Comparison of ENCODE assay signal across 9 cellular contexts in the genomic region with DNA sequence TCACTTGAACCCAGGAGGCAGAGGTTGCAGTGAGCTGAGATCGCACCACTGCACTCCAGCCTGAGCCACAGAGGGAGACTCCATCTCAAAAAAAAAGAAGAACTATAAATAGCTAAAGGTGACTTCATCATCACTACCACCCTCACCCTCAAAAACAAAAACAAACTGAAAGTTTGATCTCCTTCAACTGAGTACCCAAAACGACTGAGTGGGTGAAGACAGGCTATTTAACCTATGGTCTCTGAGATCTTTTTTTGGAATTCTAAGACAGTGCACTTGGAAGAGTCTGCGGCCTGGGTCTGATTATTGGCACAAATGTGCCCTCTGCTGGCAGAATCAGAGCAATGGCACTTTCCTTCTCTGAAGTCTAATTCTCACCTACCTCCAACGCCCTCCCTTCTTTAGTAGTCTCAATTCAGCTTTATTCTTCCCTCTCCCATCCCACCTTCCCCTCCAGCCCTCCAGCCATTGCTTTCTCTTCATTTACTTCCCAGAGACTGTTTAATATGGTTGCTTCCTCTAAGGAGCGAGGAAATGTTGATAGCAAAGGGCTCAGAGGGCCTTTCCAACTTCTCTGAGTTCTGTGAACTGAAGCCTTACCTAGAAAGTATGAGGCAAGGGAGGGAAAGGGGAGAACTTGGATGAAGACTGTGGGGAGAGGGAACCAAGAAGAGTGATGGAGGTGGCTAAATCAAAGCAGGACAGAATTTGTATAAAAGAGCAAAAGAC. TPM values are rescaled to one million over a fixed set of nuclear protein-coding genes. Genes with fewer than 3 reads are reported as not detected.
A peak's percentile ranks its signal among the peaks of the same experiment; 100 is the strongest.
DNase-seq lines count a peak whose midpoint lies in the region; ATAC-seq and TF ChIP-seq lines count a peak whose summit lies in the region.
"Had no signal": no experiment of that assay in that cellular context is flagged by ENCODE, and none has a peak within 500 bp of the region (broad histone marks: within the 10 kb centered on the region; RNA-seq: fewer than 3 reads in every experiment).

No MANE protein-coding gene starts in this region.

- 24 to 35% methylated on average over 2 to 5 of the region's 5 CpGs for WGBS in transverse colon (ENCODE audit: low coverage in 1 of 2), 2 donors

- no peaks in the 10 kb centered on the region for H3K27me3 ChIP-seq in transverse colon

- no peaks in the 10 kb centered on the region for H3K9me3 ChIP-seq in transverse colon

- no peaks in the 10 kb centered on the region for H3K36me3 Mint-ChIP-seq in naive B cell
- H3K36me3 Mint-ChIP-seq: activated naive CD4-positive, alpha-beta T cell treated with anti-CD3 and anti-CD28 coated beads, Interleukin-2, amount 50 U/mL, for 24 hours had no signal

- peak; percentile 44 for ATAC-seq in HG03342 (IDR thresholded peaks at IDR 0.05; ENCODE audit: unreplicated experiment)
- peak; percentile 81 for ATAC-seq in naive B cell (ENCODE audit: low read depth in 2 of 2)
- no peak for ATAC-seq in HG03039 (IDR thresholded peaks at IDR 0.05; ENCODE audit: unreplicated experiment)

- peaks cover 7 to 28% (median 23%) of the 10 kb centered on the region in 3 donors for H3K4me1 Mint-ChIP-seq in naive B cell

- no peaks in the 10 kb centered on the region for H3K36me3 ChIP-seq in transverse colon

- TF ChIP-seq EP300 in transverse colon (IDR thresholded peaks at IDR 0.05; ENCODE audit: low read depth) = no peak

- H3K27me3 Mint-ChIP-seq in naive B cell = peaks cover 0 to 19% (median 8%) of the 10 kb centered on the region in 3 donors

- in situ Hi-C loops in transverse colon (cut with MboI; ENCODE audit: low pct_ligation_motif_present in 1 of 4, low pct_unique_long_range_greater_than_20kb in 1 of 4, low sequenced_read_pairs in 3 of 4) = loop anchor here (5.0 to 25.0 kb wide), 3 partner anchors 112 to 382 kb away; partner anchors contain the start of gene MRPS16 (in 1 of the 4)

- H3K9me3 Mint-ChIP-seq in naive B cell = no peaks in the 10 kb centered on the region
- H3K9me3 Mint-ChIP-seq: activated naive CD4-positive, alpha-beta T cell treated with anti-CD3 and anti-CD28 coated beads, Interleukin-2, amount 50 U/mL, for 24 hours had no signal

- DNase-seq in DMS153 treated with DMSO at 0.1 percent for 48 hours (lab: John Stamatoyannopoulos, UW; ENCODE audit: unreplicated experiment) = peak; percentile 77
- DNase-seq in NOMO-1 (lab: John Stamatoyannopoulos, UW; ENCODE audit: unreplicated experiment in 2 of 2) = peak; percentile 23 to 76
- DNase-seq in activated T-cell treated with anti-CD3 and anti-CD28 coated beads for 1 hour (ENCODE audit: low read depth) = peak; percentile 30
- peak; percentile 75 for DNase-seq in epithelial cell of esophagus (ENCODE audit: low read depth)
- peak; percentile 50 for DNase-seq in naive B cell
- peak; percentile 64 for DNase-seq in transverse colon

- H3K4me1 ChIP-seq in transverse colon = peaks cover 0 to 32% (median 16%) of the 10 kb centered on the region in 4 donors

- intact Hi-C loops in transverse colon (cut with DNase I; ENCODE audit: low total_unique reads) = no loop called here

- TF ChIP-seq CTCF in epithelial cell of esophagus (IDR thresholded peaks at IDR 0.05; ENCODE audit: insufficient read depth, low read depth, low read length, missing control alignments) = peak; percentile 88
- TF ChIP-seq CTCF in transverse colon (IDR thresholded peaks at IDR 0.05) = peak; percentile 82 to 97 (median 88)

- H3K4me3 ChIP-seq in epithelial cell of esophagus (ENCODE audit: low read length) (no peak overlapping the region), transverse colon (no peak overlapping the region)

- TF ChIP-seq POLR2A in transverse colon (IDR thresholded peaks at IDR 0.05) = no peak

- H3K4me3 Mint-ChIP-seq in naive B cell = peak overlapping the region in 3 of 8 donors; percentile 4 to 42 (median 26)
- H3K4me3 Mint-ChIP-seq: activated naive CD4-positive, alpha-beta T cell treated with anti-CD3 and anti-CD28 coated beads, Interleukin-2, amount 50 U/mL, for 24 hours had no signal

- H3K27ac Mint-ChIP-seq in naive B cell = peak overlapping the region in 4 of 6 donors; percentile 8 to 88 (median 66)
- H3K27ac Mint-ChIP-seq: activated naive CD4-positive, alpha-beta T cell treated with anti-CD3 and anti-CD28 coated beads, Interleukin-2, amount 50 U/mL, for 24 hours had no signal

- no peak overlapping the region for H3K27ac ChIP-seq in transverse colon

RNA-seq across cellular contexts. Expression of gene MYOZ1, which starts 2.9 kb away (rescaled TPM):
- not detected for polyA plus RNA-seq in naive B cell (ENCODE audit: low read depth in 6 of 6)
- total RNA-seq in transverse colon = 1 to 10 TPM in 1 of 4 donors, not detected in 3; 1.1 TPM

RNA-seq across cellular contexts. Expression of gene SYNPO2L, which starts 11.7 kb away (rescaled TPM):
- not detected for polyA plus RNA-seq in naive B cell (ENCODE audit: low read depth in 6 of 6)
- total RNA-seq in transverse colon = 1 to 10 TPM in 1 of 4 donors, under 1 TPM in 1, not detected in 2; 0.14 to 4.5 TPM

RNA-seq across cellular contexts. Expression of gene USP54, which starts 53.0 kb away (rescaled TPM):
- 1 to 10 TPM in 2 of 6 donors, under 1 TPM in 3, not detected in 1; 0.90 to 2.3 (median 1.00) TPM for polyA plus RNA-seq in naive B cell (ENCODE audit: low read depth in 6 of 6)
- 100 to 1,000 TPM; 109 to 168 (median 114) TPM for total RNA-seq in transverse colon

RNA-seq across cellular contexts. Expression of gene AGAP5, which starts 53.7 kb away (rescaled TPM):
- polyA plus RNA-seq in naive B cell (ENCODE audit: low read depth in 6 of 6) = under 1 TPM in 1 of 6 donors, not detected in 5; 0.35 TPM
- 10 to 100 TPM in 1 of 4 donors, 1 to 10 TPM in 2, not detected in 1; 8.0 to 12.7 (median 8.6) TPM for total RNA-seq in transverse colon
